In genomic region chrX:24024819-24025740, GRCh38 we compare ENCODE assay signal across 8 cellular contexts.
A peak's percentile ranks its signal among the peaks of the same experiment; 100 is the strongest.
DNase-seq lines count a peak whose midpoint lies in the region; FAIRE-seq and TF ChIP-seq lines count a peak whose summit lies in the region.

No MANE protein-coding gene starts in this region.

- peak; percentile 98 for TF ChIP-seq POLR2A in H54 (IDR thresholded peaks at IDR 0.05; ENCODE audit: low read depth, low read length)

- H3K9ac ChIP-seq in stomach smooth muscle (ENCODE audit: low read length in 2 of 2) = peak overlapping the region; percentile 62 to 74

- peak; percentile 59 for DNase-seq in GF-D8 (lab: John Stamatoyannopoulos, UW)
- peak; percentile 33 for DNase-seq in H54 (ENCODE audit: insufficient read length, low spot score)
- DNase-seq in LoVo (ENCODE audit: low spot score) = peak; percentile 82
- DNase-seq in SHP77 (lab: John Stamatoyannopoulos, UW) = peak; percentile 76 to 85
- DNase-seq in activated gamma-delta T cell (lab: John Stamatoyannopoulos, UW) = peak; percentile 82
- peak; percentile 85 to 93 for DNase-seq in foreskin fibroblast

- peak; percentile 3 for TF ChIP-seq CTCF in foreskin fibroblast (IDR thresholded peaks at IDR 0.05; ENCODE audit: low read depth, low read length)

- H3K4me1 ChIP-seq in neuron (ENCODE audit: insufficient read depth, low read length) (no peaks in the 10 kb centered on the region), stomach smooth muscle (ENCODE audit: control insufficient read depth, insufficient read depth, low read length) (peaks cover 2% of the 10 kb centered on the region)

- FAIRE-seq in H54 (lab: Jason Lieb, UNC) = no peak

- no peaks in the 10 kb centered on the region for H3K27me3 ChIP-seq in neuron (ENCODE audit: insufficient read depth, low read length)
- H3K27me3 ChIP-seq in stomach smooth muscle (ENCODE audit: control insufficient read depth in 1 of 2, insufficient read depth in 2 of 2, low read length in 2 of 2) = peaks cover 0 to 2% of the 10 kb centered on the region in 2 donors

- no peaks in the 10 kb centered on the region for H3K9me3 ChIP-seq in neuron (ENCODE audit: low read length)
- H3K9me3 ChIP-seq in stomach smooth muscle (ENCODE audit: control insufficient read depth in 2 of 2, low read length in 2 of 2) = no peaks in the 10 kb centered on the region

- H2AFZ ChIP-seq in neuron (ENCODE audit: low read depth, low read length) = no peak overlapping the region

- no peaks in the 10 kb centered on the region for H3K36me3 ChIP-seq in neuron (ENCODE audit: insufficient read depth, low read length)
- no peaks in the 10 kb centered on the region for H3K36me3 ChIP-seq in stomach smooth muscle (ENCODE audit: control insufficient read depth in 2 of 2, insufficient read depth in 2 of 2, low read length in 2 of 2)

- peak overlapping the region; percentile 90 for H3K27ac ChIP-seq in stomach smooth muscle (ENCODE audit: low read length)

- peak overlapping the region; percentile 75 to 82 for H3K4me3 ChIP-seq in foreskin fibroblast (ENCODE audit: low read depth in 1 of 2, low read length in 2 of 2)
- peak overlapping the region; percentile 96 for H3K4me3 ChIP-seq in neuron (ENCODE audit: low read length)
- H3K4me3 ChIP-seq in stomach smooth muscle (ENCODE audit: low read length in 2 of 2) = peak overlapping the region; percentile 70 to 79

Comparison
In these comparisons a context has a peak if more than half of its experiments do, and no peak if none do; other contexts are left out.
1. Peak in every context shown above with its lines: DNase-seq, H3K4me3 ChIP-seq and H3K27ac ChIP-seq.
2. DNase-seq: peak in every context shown above with its lines; median percentile 89 in foreskin fibroblast; 82 in LoVo; 82 in activated gamma-delta T cell; 80 in SHP77; 59 in GF-D8; 33 in H54.